Comparison of ENCODE assay signal across 18 cellular contexts in genomic region chr1:14735861-14736260, GRCh38.
DNase-seq lines count a peak whose midpoint lies in the region; ATAC-seq lines count a peak whose summit lies in the region.
"Had no signal": no experiment of that assay in that cellular context is flagged by ENCODE, and none has a peak within 500 bp of the region (broad histone marks: within the 10 kb centered on the region; RNA-seq: fewer than 3 reads in every experiment).

No MANE protein-coding gene starts in this region.

- intact Hi-C loops in activated CD4-positive, alpha-beta memory T cell treated with anti-CD3 and anti-CD28 coated beads for 36 hours (cut with micrococcal nuclease): no loop called here

- H3K4me1 Mint-ChIP-seq in activated CD4-positive, alpha-beta memory T cell treated with anti-CD3 and anti-CD28 coated beads for 36 hours (ENCODE audit: low read depth): no peaks in the 10 kb centered on the region

- H3K27ac ChIP-seq in trophoblast cell (ENCODE audit: low read depth, low read length): no peak overlapping the region
- H3K27ac ChIP-seq: KMS-11 had no signal

- H3K4me2 ChIP-seq in trophoblast cell (ENCODE audit: low read length): no peak overlapping the region
- H3K4me2 ChIP-seq: KMS-11 had no signal

- no peaks in the 10 kb centered on the region for H3K36me3 ChIP-seq in trophoblast cell (ENCODE audit: control insufficient read depth in 1 of 2, insufficient read depth in 2 of 2, low read length in 2 of 2)

- no peak overlapping the region for H3K9ac ChIP-seq in trophoblast cell (ENCODE audit: low read length)
- H3K9ac ChIP-seq: KMS-11 had no signal

- H4K12ac ChIP-seq in trophoblast cell (ENCODE audit: low read depth, low read length): no peak overlapping the region

- H3K36me3 Mint-ChIP-seq in activated CD4-positive, alpha-beta memory T cell treated with anti-CD3 and anti-CD28 coated beads for 36 hours: no peaks in the 10 kb centered on the region

- no peak overlapping the region for H2AK5ac ChIP-seq in trophoblast cell (ENCODE audit: low read length)

- H3K9me3 ChIP-seq in trophoblast cell (ENCODE audit: insufficient read depth, low read depth, low read length): no peaks in the 10 kb centered on the region

- H2BK5ac ChIP-seq in trophoblast cell (ENCODE audit: low read depth, low read length, poor library complexity): no peak overlapping the region

- DNase-seq in NCI-H510A treated with DMSO at 0.1 percent for 48 hours (lab: John Stamatoyannopoulos, UW) (peak; percentile 47), NCI-H510A (lab: John Stamatoyannopoulos, UW) (no peak), NAMALWA (ENCODE audit: low spot score) (peak; percentile 28), NCI-H69 (lab: John Stamatoyannopoulos, UW) (peak; percentile 65), trophoblast cell (no peak), T1000 (lab: John Stamatoyannopoulos, UW) (no peak)
- DNase-seq in activated CD4-positive, alpha-beta memory T cell treated with anti-CD3 and anti-CD28 coated beads for 36 hours: no peak
- DNase-seq: CD4-positive, alpha-beta T cell; H7; HFFc6; NCI-H2171 treated with DMSO at 0.1 percent for 48 hours; NCI-H524; SW 1271 had no signal

- H3K27ac Mint-ChIP-seq in activated CD4-positive, alpha-beta memory T cell treated with anti-CD3 and anti-CD28 coated beads for 36 hours: no peak overlapping the region
- H3K27ac Mint-ChIP-seq: B cell; CD4-positive, alpha-beta T cell; HFFc6; T-helper 2 cell treated with Interferon-gamma antibody and Interleukin-4, amounts not matched to agents 5 μg/mL and 100 μg/mL, for 36 hours had no signal

- H3K4ac ChIP-seq in trophoblast cell (ENCODE audit: low read depth, low read length): no peak overlapping the region

- no peak overlapping the region for H4K91ac ChIP-seq in trophoblast cell (ENCODE audit: low read depth, low read length)

- peaks cover 15 to 24% of the 10 kb centered on the region in 2 experiments for H3K4me1 ChIP-seq in trophoblast cell (ENCODE audit: control insufficient read depth in 1 of 2, insufficient read depth in 2 of 2, low read length in 2 of 2)

- H3K27me3 ChIP-seq in trophoblast cell (ENCODE audit: insufficient read depth, low read length): no peaks in the 10 kb centered on the region

- no peak overlapping the region for H3K14ac ChIP-seq in trophoblast cell (ENCODE audit: low read length)

- H3K27me3 Mint-ChIP-seq in activated CD4-positive, alpha-beta memory T cell treated with anti-CD3 and anti-CD28 coated beads for 36 hours: peaks cover 20% of the 10 kb centered on the region

- H3K79me1 ChIP-seq in trophoblast cell (ENCODE audit: low read length): peaks cover 14% of the 10 kb centered on the region

- CTCF ChIA-PET in activated CD4-positive, alpha-beta memory T cell treated with anti-CD3 and anti-CD28 coated beads for 36 hours (lab: Charles Lee): no interaction called here

- POLR2A ChIA-PET in activated CD4-positive, alpha-beta memory T cell treated with anti-CD3 and anti-CD28 coated beads for 36 hours (lab: Charles Lee): no interaction called here

- no peak overlapping the region for H2BK120ac ChIP-seq in trophoblast cell (ENCODE audit: insufficient read depth, low read length, poor library complexity)

- no peak overlapping the region for H3K23ac ChIP-seq in trophoblast cell (ENCODE audit: low read length)

- WGBS in trophoblast cell (ENCODE audit: extremely low coverage, insufficient coverage, insufficient read length): no CpG with 5 or more reads among the region's 4 CpGs

- H3K4me3 ChIP-seq in trophoblast cell (ENCODE audit: low read depth, low read length): no peak overlapping the region

- no peak for ATAC-seq in GM18858 (IDR thresholded peaks at IDR 0.05; ENCODE audit: unreplicated experiment)
- ATAC-seq: Right ventricle myocardium inferior had no signal

- H2AFZ ChIP-seq in trophoblast cell (ENCODE audit: insufficient read depth, low read length, poor library complexity): no peak overlapping the region

- no peak overlapping the region for H4K8ac ChIP-seq in trophoblast cell (ENCODE audit: low read depth, low read length)

- no peaks in the 10 kb centered on the region for H3K9me3 Mint-ChIP-seq in activated CD4-positive, alpha-beta memory T cell treated with anti-CD3 and anti-CD28 coated beads for 36 hours
- H3K9me3 Mint-ChIP-seq: CD4-positive, alpha-beta T cell; HFFc6; T-helper 2 cell treated with Interferon-gamma antibody and Interleukin-4, amounts not matched to agents 5 μg/mL and 100 μg/mL, for 36 hours had no signal

- no peak overlapping the region for H3K4me3 Mint-ChIP-seq in activated CD4-positive, alpha-beta memory T cell treated with anti-CD3 and anti-CD28 coated beads for 36 hours
- H3K4me3 Mint-ChIP-seq: B cell; CD4-positive, alpha-beta T cell; HFFc6; T-helper 2 cell treated with Interferon-gamma antibody and Interleukin-4, amounts not matched to agents 5 μg/mL and 100 μg/mL, for 36 hours had no signal

- H3K18ac ChIP-seq in trophoblast cell (ENCODE audit: low read length): no peak overlapping the region

- peak overlapping the region; percentile 37 for H2BK12ac ChIP-seq in trophoblast cell (ENCODE audit: low read length)

- peaks cover 2% of the 10 kb centered on the region for H3K79me2 ChIP-seq in trophoblast cell (ENCODE audit: control insufficient read depth, insufficient read depth, low read length, poor library complexity)

Comparison
In these comparisons a context has a peak if more than half of its experiments do, and no peak if none do; other contexts are left out.
1. DNase-seq: peak in NCI-H510A treated with DMSO at 0.1 percent for 48 hours (single experiment), NAMALWA (single experiment) and NCI-H69 (single experiment); none in NCI-H510A (single experiment), trophoblast cell (0 of 2), T1000 (single experiment) and activated CD4-positive, alpha-beta memory T cell treated with anti-CD3 and anti-CD28 coated beads for 36 hours (single experiment).